Comparison of ENCODE assay signal across 14 cellular contexts in the genomic region with DNA sequence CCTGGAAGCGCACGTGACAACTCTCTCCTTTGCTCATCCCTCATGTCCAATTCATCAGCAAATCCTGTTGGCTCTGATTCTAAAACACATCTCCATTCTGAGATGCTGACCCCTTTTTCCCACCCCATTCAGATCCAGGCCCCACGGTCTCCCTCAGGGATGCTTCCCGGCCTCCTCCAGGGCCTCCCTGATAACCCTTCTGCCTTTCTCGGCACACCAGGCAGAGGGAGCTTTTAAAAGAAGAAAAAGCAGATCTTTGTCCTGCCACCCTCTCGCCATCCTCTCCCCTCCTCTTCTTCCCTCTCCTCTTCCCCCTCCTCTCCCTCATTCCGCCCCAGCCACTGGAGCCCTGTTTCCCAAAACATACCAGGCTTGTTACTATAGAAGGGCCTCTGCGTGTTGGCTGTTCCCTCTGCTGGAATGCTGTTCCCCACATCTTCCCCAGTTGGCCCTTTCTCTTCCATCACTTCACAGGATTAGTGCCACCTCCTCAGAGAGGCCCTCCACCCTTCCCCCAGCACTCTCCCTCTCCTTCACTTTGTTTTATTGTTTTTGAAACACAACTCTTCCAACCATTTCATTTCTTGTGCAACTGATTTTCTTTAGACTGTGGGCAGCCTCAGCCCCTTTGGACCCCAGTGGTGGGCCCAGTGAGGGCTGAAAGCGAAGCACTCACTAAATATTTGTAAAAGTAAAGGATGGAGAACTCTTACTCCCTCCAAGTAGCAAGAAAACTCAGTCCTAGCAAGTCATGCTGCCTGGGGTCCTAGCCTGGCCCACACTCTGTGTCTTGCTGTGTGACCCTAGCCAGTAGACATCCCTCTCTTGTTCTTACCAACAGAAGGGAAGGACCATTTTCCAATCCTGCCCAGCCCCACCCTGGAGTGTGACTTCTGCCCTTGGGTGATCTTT. TPM values are rescaled to one million over a fixed set of nuclear protein-coding genes. Genes with fewer than 3 reads are reported as not detected.
"Had no signal": no experiment of that assay in that cellular context is flagged by ENCODE, and none has a peak within 500 bp of the region (broad histone marks: within the 10 kb centered on the region; RNA-seq: fewer than 3 reads in every experiment).

No MANE protein-coding gene starts in this region.

- H3K36me3 Mint-ChIP-seq: activated CD4-positive, alpha-beta memory T cell treated with anti-CD3 and anti-CD28 coated beads for 36 hours; immature natural killer cell; stimulated activated effector memory CD8-positive, alpha-beta T cell treated with anti-CD3 and anti-CD28 coated beads, Interleukin-12 subunit alpha, Interleukin-12 subunit beta, amount 100 ng/mL, for 72 hours had no signal

- ATAC-seq: body of pancreas; stimulated activated effector memory CD8-positive, alpha-beta T cell treated with anti-CD3 and anti-CD28 coated beads, Interleukin-12 subunit alpha, Interleukin-12 subunit beta, amount 100 ng/mL, for 72 hours had no signal

- H3K27ac ChIP-seq: body of pancreas, colonic mucosa, uterus had no signal

- H3K9me3 Mint-ChIP-seq: activated CD4-positive, alpha-beta memory T cell treated with anti-CD3 and anti-CD28 coated beads for 36 hours; activated naive CD4-positive, alpha-beta T cell treated with anti-CD3 and anti-CD28 coated beads, Interleukin-2, amount 10 ng/mL, durations not matched to agents 7 days and 5 days; activated T-cell treated with anti-CD3 and anti-CD28 coated beads, Interleukin-2, amount 50 U/mL, for 24 hours; immature natural killer cell; stimulated activated effector memory CD8-positive, alpha-beta T cell treated with anti-CD3 and anti-CD28 coated beads, Interleukin-12 subunit alpha, Interleukin-12 subunit beta, amount 100 ng/mL, for 72 hours had no signal

- H3K4me1 ChIP-seq: colonic mucosa had no signal

- H3K9me3 ChIP-seq: body of pancreas, colonic mucosa, uterus had no signal

- H3K4me3 ChIP-seq: body of pancreas, colonic mucosa, uterus had no signal

- H3K36me3 ChIP-seq: colonic mucosa, uterus had no signal

- H3K27ac Mint-ChIP-seq: activated CD4-positive, alpha-beta memory T cell treated with anti-CD3 and anti-CD28 coated beads for 36 hours; activated naive CD4-positive, alpha-beta T cell treated with anti-CD3 and anti-CD28 coated beads, Interleukin-2, amount 10 ng/mL, durations not matched to agents 7 days and 5 days; activated T-cell treated with anti-CD3 and anti-CD28 coated beads, Interleukin-2, amount 50 U/mL, for 24 hours; immature natural killer cell; stimulated activated effector memory CD8-positive, alpha-beta T cell treated with anti-CD3 and anti-CD28 coated beads, Interleukin-12 subunit alpha, Interleukin-12 subunit beta, amount 100 ng/mL, for 72 hours had no signal

- DNase-seq: activated CD4-positive, alpha-beta memory T cell treated with anti-CD3 and anti-CD28 coated beads for 36 hours; activated CD4-positive, alpha-beta T cell treated with anti-CD3 and anti-CD28 coated beads for 1 hour; activated naive CD4-positive, alpha-beta T cell treated with anti-CD3 and anti-CD28 coated beads, Interleukin-2, amount 10 ng/mL, durations not matched to agents 7 days and 5 days; activated T-cell treated with anti-CD3 and anti-CD28 coated beads, Interleukin-2, amount 50 U/mL, for 24 hours; amniotic stem cell; body of pancreas; central memory CD4-positive, alpha-beta T cell; colonic mucosa; foreskin fibroblast; head of caudate nucleus; immature natural killer cell; T-helper 1 cell; uterus had no signal

- H3K4me3 Mint-ChIP-seq: activated CD4-positive, alpha-beta memory T cell treated with anti-CD3 and anti-CD28 coated beads for 36 hours; activated naive CD4-positive, alpha-beta T cell treated with anti-CD3 and anti-CD28 coated beads, Interleukin-2, amount 10 ng/mL, durations not matched to agents 7 days and 5 days; activated T-cell treated with anti-CD3 and anti-CD28 coated beads, Interleukin-2, amount 50 U/mL, for 24 hours had no signal

RNA-seq across cellular contexts. Expression of gene CRLF1, which starts 2.5 kb away (rescaled TPM):
- total RNA-seq: activated CD4-positive, alpha-beta memory T cell treated with anti-CD3 and anti-CD28 coated beads for 36 hours had no signal

RNA-seq across cellular contexts. Expression of gene TMEM59L, which starts 3.6 kb away (rescaled TPM):
- polyA plus RNA-seq: immature natural killer cell had no signal
